Comparison of ENCODE assay signal across 17 cellular contexts in the genomic region with DNA sequence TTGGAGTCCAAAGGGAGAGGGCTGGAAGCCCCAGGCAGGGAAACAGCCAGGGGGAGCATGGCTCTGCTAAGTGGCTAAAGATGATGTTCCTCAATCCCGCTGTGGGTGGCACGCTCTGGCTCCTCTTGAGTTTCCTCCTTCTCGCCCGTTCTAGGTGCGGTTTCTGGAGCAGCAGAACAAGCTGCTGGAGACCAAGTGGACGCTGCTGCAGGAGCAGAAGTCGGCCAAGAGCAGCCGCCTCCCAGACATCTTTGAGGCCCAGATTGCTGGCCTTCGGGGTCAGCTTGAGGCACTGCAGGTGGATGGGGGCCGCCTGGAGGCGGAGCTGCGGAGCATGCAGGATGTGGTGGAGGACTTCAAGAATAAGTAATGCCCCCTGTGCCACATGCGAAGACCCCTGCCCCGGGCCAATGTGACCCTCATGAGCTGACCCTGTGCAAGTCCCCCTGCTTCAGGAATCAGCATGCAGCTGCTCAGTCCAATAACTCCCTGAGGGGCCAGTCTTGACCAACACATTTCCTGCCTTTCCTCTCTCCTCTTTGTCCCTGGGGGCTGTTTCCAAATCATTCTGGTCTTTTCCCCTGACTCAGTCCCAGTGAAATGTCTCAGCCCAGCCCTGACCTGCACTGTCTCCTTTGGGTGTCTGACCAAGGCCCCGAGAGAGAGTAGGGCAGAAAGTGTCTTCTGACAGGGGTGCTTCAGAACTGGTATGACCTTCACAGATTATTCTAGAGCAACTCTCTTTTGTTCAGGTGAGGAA. TPM values are rescaled to one million over a fixed set of nuclear protein-coding genes. Genes with fewer than 3 reads are reported as not detected.
DNase-seq lines count a peak whose midpoint lies in the region; ATAC-seq and TF ChIP-seq lines count a peak whose summit lies in the region.
"Had no signal": no experiment of that assay in that cellular context is flagged by ENCODE, and none has a peak within 500 bp of the region (broad histone marks: within the 10 kb centered on the region; RNA-seq: fewer than 3 reads in every experiment).

No MANE protein-coding gene starts in this region.

- peaks cover 70% of the 10 kb centered on the region for H3K4me1 Mint-ChIP-seq in chondrocyte (ENCODE audit: low read depth)
- H3K4me1 Mint-ChIP-seq: activated CD4-positive, alpha-beta T cell treated with anti-CD3 and anti-CD28 coated beads, Interleukin-2, amount 10 ng/mL, durations not matched to agents 7 days and 5 days had no signal

- H3K27me3 ChIP-seq in aorta (ENCODE audit: control insufficient read depth in 1 of 2, insufficient read depth in 2 of 2, low read length in 1 of 2), result no peaks in the 10 kb centered on the region

- no peaks in the 10 kb centered on the region for H3K27me3 Mint-ChIP-seq in chondrocyte (ENCODE audit: low read depth)

- H3K4me1 ChIP-seq in aorta (ENCODE audit: control insufficient read depth in 1 of 2, insufficient read depth in 2 of 2, low read length in 2 of 2), result peaks cover 0 to 4% of the 10 kb centered on the region in 2 donors

- H3K36me3 Mint-ChIP-seq in chondrocyte (ENCODE audit: low read depth), result no peaks in the 10 kb centered on the region

- no peaks in the 10 kb centered on the region for H3K9me3 ChIP-seq in aorta (ENCODE audit: control insufficient read depth, low read length)

- H3K9me3 Mint-ChIP-seq in chondrocyte (ENCODE audit: low read depth), result no peaks in the 10 kb centered on the region
- H3K9me3 Mint-ChIP-seq: activated CD4-positive, alpha-beta T cell treated with anti-CD3 and anti-CD28 coated beads, Interleukin-2, amount 10 ng/mL, durations not matched to agents 7 days and 5 days; effector memory CD8-positive, alpha-beta T cell; GM23338; T-helper 1 cell treated with Interleukin-12 subunit alpha and Interleukin-12 subunit beta and Interleukin-4 antibody, amounts not matched to agents 30 μg/mL and 1 μg/mL, for 36 hours had no signal

- intact Hi-C loops in aorta (cut with DNase I), result no loop called here
- intact Hi-C loops in left colon (cut with DNase I, micrococcal nuclease), result no loop called here

- no peak overlapping the region for H3K4me3 ChIP-seq in aorta (ENCODE audit: low read length in 2 of 2)
- H3K4me3 ChIP-seq: GM12878 had no signal

- TF ChIP-seq CTCF in GM13977 (IDR thresholded peaks at IDR 0.05; ENCODE audit: extremely low read depth, insufficient read depth, missing control alignments) (no peak), chondrocyte (IDR thresholded peaks at IDR 0.05) (no peak)

- in situ Hi-C loops in GM13977 (cut with MboI; ENCODE audit: low pct_unique_long_range_greater_than_20kb, low sequenced_read_pairs, unreplicated experiment), result no loop called here

- ATAC-seq in aorta (ENCODE audit: low FRiP score), result no peak
- no peak for ATAC-seq in left colon
- no peak for ATAC-seq in GM18498 (IDR thresholded peaks at IDR 0.05; ENCODE audit: unreplicated experiment)
- ATAC-seq: effector memory CD8-positive, alpha-beta T cell; GM12878 had no signal

- peak; percentile 23 for DNase-seq in 8988T
- DNase-seq in GM13977 (ENCODE audit: low spot score), result peak; percentile 24
- DNase-seq in chondrocyte (ENCODE audit: low spot score), result peak; percentile 85
- peak; percentile 62 for DNase-seq in mesenteric fat pad (ENCODE audit: low spot score)
- DNase-seq in activated T-cell treated with anti-CD3 and anti-CD28 coated beads, Interleukin-2, amount 50 U/mL, for 1 hour, result no peak
- DNase-seq in aorta, result no peak
- DNase-seq in left colon, result no peak
- DNase-seq: activated CD4-positive, alpha-beta T cell treated with anti-CD3 and anti-CD28 coated beads, Interleukin-2, amount 10 ng/mL, durations not matched to agents 7 days and 5 days; effector memory CD8-positive, alpha-beta T cell; hippocampal formation; NCI-H1092 had no signal

- 96 to 98% methylated on average over 15 of the region's 15 CpGs for WGBS in aorta, 2 donors

- H3K27ac Mint-ChIP-seq in chondrocyte (ENCODE audit: unreplicated experiment), result no peak overlapping the region
- H3K27ac Mint-ChIP-seq: activated CD4-positive, alpha-beta T cell treated with anti-CD3 and anti-CD28 coated beads, Interleukin-2, amount 10 ng/mL, durations not matched to agents 7 days and 5 days; effector memory CD8-positive, alpha-beta T cell; GM23338; T-helper 1 cell treated with Interleukin-12 subunit alpha and Interleukin-12 subunit beta and Interleukin-4 antibody, amounts not matched to agents 30 μg/mL and 1 μg/mL, for 36 hours had no signal

- peak overlapping the region; percentile 58 for H3K4me3 Mint-ChIP-seq in chondrocyte (ENCODE audit: unreplicated experiment)
- H3K4me3 Mint-ChIP-seq: activated CD4-positive, alpha-beta T cell treated with anti-CD3 and anti-CD28 coated beads, Interleukin-2, amount 10 ng/mL, durations not matched to agents 7 days and 5 days; effector memory CD8-positive, alpha-beta T cell; T-helper 1 cell treated with Interleukin-12 subunit alpha and Interleukin-12 subunit beta and Interleukin-4 antibody, amounts not matched to agents 30 μg/mL and 1 μg/mL, for 36 hours had no signal

- no peak overlapping the region for H3K27ac ChIP-seq in aorta (ENCODE audit: low read depth in 1 of 2, low read length in 2 of 2)

- no peaks in the 10 kb centered on the region for H3K36me3 ChIP-seq in aorta (ENCODE audit: control insufficient read depth in 1 of 2, insufficient read depth in 2 of 2, low read length in 1 of 2)

RNA-seq across cellular contexts. Expression of gene KRT7, which starts 2.1 kb away (rescaled TPM):
- total RNA-seq in chondrocyte (187 to 277 TPM (median 266 TPM) in 3 replicates), mesenteric fat pad (11.7 TPM), aorta (10 to 100 TPM in 1 of 2 donors, 1 to 10 TPM in 1; 8.7 to 17.3 TPM), left colon (under 1 TPM; 0.78 to 0.89 TPM)
- 100 to 1,000 TPM in 1 of 2 donors, 10 to 100 TPM in 1; 82.6 to 110 TPM for polyA plus RNA-seq in aorta

RNA-seq across cellular contexts. Expression of gene KRT86, which starts 39.3 kb away (rescaled TPM):
- total RNA-seq in chondrocyte (0.44 to 0.92 TPM (median 0.67 TPM) in 3 replicates), mesenteric fat pad (not detected), aorta (under 1 TPM; 0.39 to 0.45 TPM), left colon (under 1 TPM in 1 of 2 donors, not detected in 1; 0.20 TPM)
- 1 to 10 TPM; 2.1 to 3.2 TPM for polyA plus RNA-seq in aorta
- total RNA-seq: activated CD4-positive, alpha-beta T cell treated with anti-CD3 and anti-CD28 coated beads, Interleukin-2, amount 10 ng/mL, durations not matched to agents 7 days and 5 days; GM23338 had no signal

RNA-seq across cellular contexts. Expression of gene KRT80, which starts 43.4 kb away (rescaled TPM):
- total RNA-seq in chondrocyte (10.7 to 17.0 TPM (median 12.1 TPM) in 3 replicates), mesenteric fat pad (not detected), aorta (under 1 TPM; 0.12 to 0.71 TPM), left colon (1 to 10 TPM in 1 of 2 donors, not detected in 1; 1.1 TPM)
- polyA plus RNA-seq in aorta, result under 1 TPM in 1 of 2 donors, not detected in 1; 0.20 TPM
- total RNA-seq: activated CD4-positive, alpha-beta T cell treated with anti-CD3 and anti-CD28 coated beads, Interleukin-2, amount 10 ng/mL, durations not matched to agents 7 days and 5 days; GM12878; GM23338 had no signal
- polyA plus RNA-seq: GM23338 had no signal

RNA-seq across cellular contexts. Expression of gene KRT81, which starts 56.2 kb away (rescaled TPM):
- total RNA-seq in chondrocyte (1.1 to 2.2 TPM (median 1.3 TPM) in 3 replicates), mesenteric fat pad (not detected), aorta (under 1 TPM in 1 of 2 donors, not detected in 1; 0.45 TPM), left colon (not detected)
- 1 to 10 TPM in 1 of 2 donors, not detected in 1; 2.9 TPM for polyA plus RNA-seq in aorta
- total RNA-seq: activated CD4-positive, alpha-beta T cell treated with anti-CD3 and anti-CD28 coated beads, Interleukin-2, amount 10 ng/mL, durations not matched to agents 7 days and 5 days; GM23338; HT-29; ureter had no signal
- polyA plus RNA-seq: GM23338 had no signal

Comparison
In these comparisons a context has a peak if more than half of its experiments do, and no peak if none do; other contexts are left out.
1. DNase-seq: peak in 8988T (single experiment), GM13977 (single experiment), chondrocyte (single experiment) and mesenteric fat pad (single experiment); none in activated T-cell treated with anti-CD3 and anti-CD28 coated beads, Interleukin-2, amount 50 U/mL, for 1 hour (single experiment), aorta (0 of 2) and left colon (0 of 2).
2. RNA of gene KRT7, which starts 2.1 kb away (total RNA-seq): 187 to 277 TPM in chondrocyte; 8.7 to 17.3 TPM in aorta, 11.7 TPM in mesenteric fat pad (single experiment) and 0.78 to 0.89 TPM in left colon; every median in the first group is over 10 times any median in the second.